In the genomic region with DNA sequence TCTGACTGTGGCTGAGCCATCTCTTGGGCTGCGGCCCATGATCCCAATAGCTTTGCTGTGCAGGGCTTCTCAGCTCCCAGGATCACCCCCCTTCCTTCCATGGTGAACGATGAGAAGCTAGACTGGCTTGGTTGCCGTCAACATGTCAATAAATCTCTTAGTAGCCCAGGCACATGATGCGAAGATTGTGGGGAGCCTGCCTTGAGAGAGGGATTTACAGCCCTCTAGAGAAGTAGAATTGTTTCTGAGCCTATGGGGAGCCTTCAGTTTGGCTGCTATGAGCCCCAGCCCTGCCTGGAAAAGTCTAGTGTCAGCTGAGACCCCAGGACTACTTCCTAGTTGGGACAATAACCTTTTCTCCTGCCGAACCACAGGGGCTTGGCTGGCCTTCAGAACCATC, we compare ENCODE assay signal across 29 cellular contexts. TPM values are rescaled to one million over a fixed set of nuclear protein-coding genes. Genes with fewer than 3 reads are reported as not detected.
"Had no signal": no experiment of that assay in that cellular context is flagged by ENCODE, and none has a peak within 500 bp of the region (broad histone marks: within the 10 kb centered on the region; RNA-seq: fewer than 3 reads in every experiment).

No MANE protein-coding gene starts in this region.

- H3K27me3 ChIP-seq: brain microvascular endothelial cell, cardiac muscle cell had no signal

- H3K9me3 Mint-ChIP-seq: activated CD4-positive, alpha-beta memory T cell treated with anti-CD3 and anti-CD28 coated beads, Interleukin-2, amount 10 ng/mL, durations not matched to agents 7 days and 5 days; activated naive CD4-positive, alpha-beta T cell treated with anti-CD3 and anti-CD28 coated beads for 36 hours; activated T-helper 17 cell treated with anti-CD3 and anti-CD28 coated beads, Interleukin-2, amount 50 U/mL, for 72 hours had no signal

- ATAC-seq: activated CD4-positive, alpha-beta T cell treated with anti-CD3 and anti-CD28 coated beads for 36 hours; activated T-helper 17 cell treated with anti-CD3 and anti-CD28 coated beads, Interleukin-2, amount 50 U/mL, for 72 hours had no signal

- H3K27me3 Mint-ChIP-seq: activated CD4-positive, alpha-beta T cell treated with anti-CD3 and anti-CD28 coated beads for 36 hours; activated naive CD8-positive, alpha-beta T cell; activated T-helper 17 cell treated with anti-CD3 and anti-CD28 coated beads, Interleukin-2, amount 50 U/mL, for 72 hours had no signal

- H3K27ac Mint-ChIP-seq: activated CD4-positive, alpha-beta memory T cell treated with anti-CD3 and anti-CD28 coated beads, Interleukin-2, amount 10 ng/mL, durations not matched to agents 7 days and 5 days; activated CD4-positive, alpha-beta T cell treated with anti-CD3 and anti-CD28 coated beads for 36 hours; activated naive CD4-positive, alpha-beta T cell treated with anti-CD3 and anti-CD28 coated beads for 36 hours; activated naive CD8-positive, alpha-beta T cell; activated T-helper 17 cell treated with anti-CD3 and anti-CD28 coated beads, Interleukin-2, amount 50 U/mL, for 72 hours had no signal

- H3K4me3 ChIP-seq: cardiac muscle cell had no signal

- DNase-seq: activated CD4-positive, alpha-beta memory T cell treated with anti-CD3 and anti-CD28 coated beads, Interleukin-2, amount 10 ng/mL, durations not matched to agents 7 days and 5 days; activated CD4-positive, alpha-beta T cell treated with anti-CD3 and anti-CD28 coated beads for 36 hours; activated CD4-positive, alpha-beta T cell treated with anti-CD3 and anti-CD28 coated beads, Interleukin-2, amount 50 U/mL, for 1 hour; activated CD4-positive, CD25-positive, alpha-beta regulatory T cell; activated gamma-delta T cell; activated naive CD4-positive, alpha-beta T cell treated with anti-CD3 and anti-CD28 coated beads for 36 hours; activated T-cell treated with anti-CD3 and anti-CD28 coated beads for 4 hours; activated T-cell treated with anti-CD3 and anti-CD28 coated beads, Interleukin-2, amount 50 U/mL, for 48 hours; brain microvascular endothelial cell; cerebellar nuclear complex; Kasumi-1; NCI-H1417; NCI-H1694; NCI-H2029; NCI-H2107; NCI-H2171 treated with DMSO at 0.1 percent for 48 hours; NCI-H345; NCI-H510A; NCI-H526 treated with DMSO at 0.1 percent for 48 hours; NCI-H82; SIG-M5 had no signal

- H3K27ac ChIP-seq: brain microvascular endothelial cell, cardiac muscle cell, VCaP had no signal

- H3K4me3 Mint-ChIP-seq: activated CD4-positive, alpha-beta memory T cell treated with anti-CD3 and anti-CD28 coated beads, Interleukin-2, amount 10 ng/mL, durations not matched to agents 7 days and 5 days; activated CD4-positive, alpha-beta T cell treated with anti-CD3 and anti-CD28 coated beads for 36 hours; activated naive CD4-positive, alpha-beta T cell treated with anti-CD3 and anti-CD28 coated beads for 36 hours; activated naive CD8-positive, alpha-beta T cell; activated T-helper 17 cell treated with anti-CD3 and anti-CD28 coated beads, Interleukin-2, amount 50 U/mL, for 72 hours had no signal

RNA-seq across cellular contexts. Expression of a gene that starts 34.5 kb away (rescaled TPM):
- total RNA-seq: activated CD4-positive, alpha-beta memory T cell treated with anti-CD3 and anti-CD28 coated beads, Interleukin-2, amount 10 ng/mL, durations not matched to agents 7 days and 5 days; OCI-LY7; RPMI7951 had no signal

RNA-seq across cellular contexts. Expression of a gene that starts 56.9 kb away (rescaled TPM):
- total RNA-seq: activated CD4-positive, alpha-beta memory T cell treated with anti-CD3 and anti-CD28 coated beads, Interleukin-2, amount 10 ng/mL, durations not matched to agents 7 days and 5 days; activated CD8-positive, alpha-beta memory T cell treated with anti-CD3 and anti-CD28 coated beads for 36 hours; RPMI7951; T-helper 2 cell treated with Interferon-gamma antibody and Interleukin-4, amounts not matched to agents 100 ng/mL and 5 ng/mL, for 36 hours had no signal
